ENCODE assay signal across 12 cellular contexts in the genomic region with DNA sequence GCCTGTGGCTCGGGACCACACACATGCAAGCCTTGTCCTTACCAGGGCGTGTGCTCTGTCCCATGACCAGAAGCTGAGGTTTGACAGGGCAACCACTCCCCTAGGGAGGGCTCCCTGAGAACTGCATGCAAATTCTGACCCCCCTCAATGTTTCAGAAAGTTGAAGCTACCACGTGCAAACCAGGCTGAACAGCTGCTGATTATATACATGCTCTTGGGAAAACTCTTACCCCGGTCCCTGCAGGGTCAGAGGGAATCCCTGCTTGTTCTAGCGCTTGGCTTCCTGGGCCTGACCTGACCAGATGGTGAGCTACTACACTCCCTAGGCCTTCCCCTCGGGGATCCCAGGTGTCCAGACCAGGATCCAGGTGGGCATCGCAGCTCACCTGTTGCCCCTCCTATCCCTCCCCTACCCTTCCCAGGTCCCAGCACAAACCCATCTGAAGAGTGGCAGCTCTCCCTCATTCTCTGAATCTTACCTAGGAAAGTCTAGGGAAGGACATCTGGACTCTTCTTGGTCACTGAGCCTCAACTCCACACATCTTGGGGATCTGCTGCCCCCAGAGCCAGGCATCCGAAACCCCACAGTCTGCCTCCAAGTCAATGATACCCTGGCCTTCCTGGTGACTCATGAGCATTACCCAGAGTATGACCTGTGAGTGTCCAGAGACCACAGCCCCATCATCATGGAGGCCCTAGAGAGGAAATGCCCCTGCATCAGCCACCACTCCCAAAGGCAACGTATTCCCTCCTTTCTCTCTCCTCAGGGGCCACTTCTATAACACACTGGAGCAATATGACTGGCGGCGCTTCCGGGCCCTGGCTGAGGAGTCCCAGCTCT.
DNase-seq lines count a peak whose midpoint lies in the region; ATAC-seq, FAIRE-seq and TF ChIP-seq lines count a peak whose summit lies in the region.
"Had no signal": no experiment of that assay in that cellular context is flagged by ENCODE, and none has a peak within 500 bp of the region (broad histone marks: within the 10 kb centered on the region; RNA-seq: fewer than 3 reads in every experiment).

No MANE protein-coding gene starts in this region.

- no peak overlapping the region for H3K27ac ChIP-seq in GM12878 (ENCODE audit: control insufficient read depth, insufficient read depth)
- H3K27ac ChIP-seq: epithelial cell of prostate, HL-60 had no signal

- TF ChIP-seq POLR2A in GM12878 (IDR thresholded peaks at IDR 0.05; ENCODE audit: low read depth, low read length) = no peak

- ATAC-seq in GM18499 (IDR thresholded peaks at IDR 0.05; ENCODE audit: insufficient read depth, unreplicated experiment) (peak; percentile 62), GM21381 (IDR thresholded peaks at IDR 0.05; ENCODE audit: unreplicated experiment) (peak; percentile 85), HG03103 (IDR thresholded peaks at IDR 0.05; ENCODE audit: low read depth, unreplicated experiment) (peak; percentile 68), GM12878 (peak; percentile 62), omental fat pad (ENCODE audit: low FRiP score) (no peak)
- ATAC-seq: stimulated activated naive CD8-positive, alpha-beta T cell treated with anti-CD3 and anti-CD28 coated beads, Interleukin-15, Interleukin-2, amounts not matched to agents 100 U/mL and 50 U/mL, for 24 hours had no signal

- POLR2A ChIA-PET in GM12878 (lab: Charles Lee) = interaction anchor here (0.6 to 1.1 kb wide), 2 partner anchors 30 to 100 kb away, joined by 3 to 4 read pairs; no protein-coding TSS in a partner anchor

- RAD21 ChIA-PET in GM12878 (lab: Charles Lee; ENCODE audit: unreplicated experiment) = interaction anchor here (0.8 to 1.7 kb wide), 3 partner anchors 12 to 167 kb away, joined by 3 to 7 read pairs (median 4); no protein-coding TSS in a partner anchor

- no peak for FAIRE-seq in GM12878 (lab: Jason Lieb, UNC)

- in situ Hi-C loops in GM12878 (cut with MboI) = no loop called here

- CTCF ChIA-PET in GM12878 (lab: Yijun Ruan, JAX) = interaction anchor here (0.7 to 1.5 kb wide), 10 partner anchors 9 to 656 kb away, joined by 3 to 8 read pairs (median 4); no protein-coding TSS in a partner anchor

- peaks cover 6% of the 10 kb centered on the region for H3K9me3 Mint-ChIP-seq in glutamatergic neuron (ENCODE audit: unreplicated experiment)

- H3K79me2 ChIP-seq in GM12878 (ENCODE audit: control insufficient read depth, insufficient read depth, low read length) = no peaks in the 10 kb centered on the region

- no peak for TF ChIP-seq RAD21 in GM12878 (IDR thresholded peaks at IDR 0.05; ENCODE audit: insufficient read depth, low read depth, low read length)

- TF ChIP-seq CTCF in GM12878 (IDR thresholded peaks at IDR 0.05 in 2 of 3, conservative IDR thresholded peaks at IDR 0.05 in 1 of 3; ENCODE audit: control insufficient read depth in 2 of 3, extremely low read depth in 1 of 3, insufficient read depth in 1 of 3, low read depth in 3 of 3, low read length in 3 of 3) = no peak
- no peak for TF ChIP-seq CTCF in omental fat pad (IDR thresholded peaks at IDR 0.05)
- TF ChIP-seq CTCF in glutamatergic neuron (IDR thresholded peaks at IDR 0.05; ENCODE audit: partially characterized antibody, unreplicated experiment) = no peak

- no peaks in the 10 kb centered on the region; the same call in 2 of the 3 replicates for H3K9me3 ChIP-seq in GM12878 (replicated peaks; ENCODE audit: control insufficient read depth, insufficient read depth, low read length)

- 22% methylated on average over 11 of the region's 12 CpGs for WGBS in GM12878 (ENCODE audit: insufficient coverage, insufficient replicate concordance, low lambda C conversion rate, missing lambda C conversion rate)

- no peak for DNase-seq in GM12878 (ENCODE audit: low read depth, low spot score)
- no peak for DNase-seq in omental fat pad (ENCODE audit: low spot score)
- no peak for DNase-seq in glutamatergic neuron
- no peak for DNase-seq in HUDEP-2 (lab: John Stamatoyannopoulos, UW; ENCODE audit: unreplicated experiment in 76 of 76)
- DNase-seq in DMS 273 (lab: John Stamatoyannopoulos, UW; ENCODE audit: unreplicated experiment) = no peak
- DNase-seq: NCI-H2227 treated with DMSO at 0.1 percent for 48 hours; stimulated activated naive CD8-positive, alpha-beta T cell treated with anti-CD3 and anti-CD28 coated beads, Interleukin-15, Interleukin-2, amounts not matched to agents 100 U/mL and 50 U/mL, for 24 hours had no signal

- no peak overlapping the region for H3K27ac Mint-ChIP-seq in glutamatergic neuron (ENCODE audit: unreplicated experiment)

- H3K27me3 ChIP-seq in GM12878 (replicated peaks in 1 of 2; ENCODE audit: control insufficient read depth in 2 of 2, insufficient read depth in 2 of 2, low read length in 1 of 2) = peaks cover 0 to 1% of the 10 kb centered on the region in 2 experiments; a peak in 2 of 4 replicates

- no peak overlapping the region for H3K4me3 ChIP-seq in GM12878

- H3K27me3 Mint-ChIP-seq in glutamatergic neuron (ENCODE audit: unreplicated experiment) = peaks cover 4% of the 10 kb centered on the region

- intact Hi-C loops in GM12878 (cut with micrococcal nuclease; ENCODE audit: unreplicated experiment) = loop anchor here (5.0 to 10.0 kb wide), 3 partner anchors 127 to 394 kb away; no protein-coding TSS in a partner anchor

- H4K20me1 ChIP-seq in GM12878 (ENCODE audit: control insufficient read depth, insufficient read depth) = no peaks in the 10 kb centered on the region

- peak overlapping the region; percentile 22; the same call in 1 of the 2 replicates for H3K4me2 ChIP-seq in GM12878 (ENCODE audit: control insufficient read depth, insufficient read depth)

- H3K36me3 Mint-ChIP-seq in glutamatergic neuron (ENCODE audit: unreplicated experiment) = no peaks in the 10 kb centered on the region

- H3K4me1 ChIP-seq in GM12878 (ENCODE audit: control insufficient read depth, insufficient read depth, low read length) = peaks cover 9% of the 10 kb centered on the region

- peaks cover 10% of the 10 kb centered on the region for H3K4me1 Mint-ChIP-seq in glutamatergic neuron (ENCODE audit: low read depth, unreplicated experiment)

- no peak overlapping the region for H2AFZ ChIP-seq in GM12878 (ENCODE audit: control insufficient read depth, low read depth, low read length)

- H3K9ac ChIP-seq in GM12878 (ENCODE audit: control insufficient read depth, insufficient read depth, low read length) = no peak overlapping the region; the same call in 1 of the 2 replicates

- SMC1A ChIA-PET in GM12878 (lab: Charles Lee; ENCODE audit: uncharacterized antibody, unreplicated experiment) = interaction anchor here (0.7 to 1.3 kb wide), 3 partner anchors 27 to 327 kb away, joined by 3 to 5 read pairs (median 4); no protein-coding TSS in a partner anchor

- no TSS peak for BruUV-seq in GM12878 (replicated peaks; lab: Mats Ljungman, UMichigan)

- H3K4me3 Mint-ChIP-seq in glutamatergic neuron (ENCODE audit: unreplicated experiment) = no peak overlapping the region

- TF ChIP-seq EP300 in GM12878 (IDR thresholded peaks at IDR 0.05; ENCODE audit: borderline replicate concordance in 1 of 2, control insufficient read depth in 1 of 2, low read depth in 2 of 2, low read length in 2 of 2) = no peak

- no peaks in the 10 kb centered on the region for H3K36me3 ChIP-seq in GM12878 (ENCODE audit: control insufficient read depth in 2 of 2, insufficient read depth in 2 of 2, low read length in 1 of 2)

TF ChIP-seq in GM12878, 131 proteins besides CTCF, POLR2A, EP300 and RAD21 (continues in another document):
- no peak for TF ChIP-seq KDM1A (IDR thresholded peaks at IDR 0.05; ENCODE audit: borderline replicate concordance)
- TF ChIP-seq, protein P1, sequence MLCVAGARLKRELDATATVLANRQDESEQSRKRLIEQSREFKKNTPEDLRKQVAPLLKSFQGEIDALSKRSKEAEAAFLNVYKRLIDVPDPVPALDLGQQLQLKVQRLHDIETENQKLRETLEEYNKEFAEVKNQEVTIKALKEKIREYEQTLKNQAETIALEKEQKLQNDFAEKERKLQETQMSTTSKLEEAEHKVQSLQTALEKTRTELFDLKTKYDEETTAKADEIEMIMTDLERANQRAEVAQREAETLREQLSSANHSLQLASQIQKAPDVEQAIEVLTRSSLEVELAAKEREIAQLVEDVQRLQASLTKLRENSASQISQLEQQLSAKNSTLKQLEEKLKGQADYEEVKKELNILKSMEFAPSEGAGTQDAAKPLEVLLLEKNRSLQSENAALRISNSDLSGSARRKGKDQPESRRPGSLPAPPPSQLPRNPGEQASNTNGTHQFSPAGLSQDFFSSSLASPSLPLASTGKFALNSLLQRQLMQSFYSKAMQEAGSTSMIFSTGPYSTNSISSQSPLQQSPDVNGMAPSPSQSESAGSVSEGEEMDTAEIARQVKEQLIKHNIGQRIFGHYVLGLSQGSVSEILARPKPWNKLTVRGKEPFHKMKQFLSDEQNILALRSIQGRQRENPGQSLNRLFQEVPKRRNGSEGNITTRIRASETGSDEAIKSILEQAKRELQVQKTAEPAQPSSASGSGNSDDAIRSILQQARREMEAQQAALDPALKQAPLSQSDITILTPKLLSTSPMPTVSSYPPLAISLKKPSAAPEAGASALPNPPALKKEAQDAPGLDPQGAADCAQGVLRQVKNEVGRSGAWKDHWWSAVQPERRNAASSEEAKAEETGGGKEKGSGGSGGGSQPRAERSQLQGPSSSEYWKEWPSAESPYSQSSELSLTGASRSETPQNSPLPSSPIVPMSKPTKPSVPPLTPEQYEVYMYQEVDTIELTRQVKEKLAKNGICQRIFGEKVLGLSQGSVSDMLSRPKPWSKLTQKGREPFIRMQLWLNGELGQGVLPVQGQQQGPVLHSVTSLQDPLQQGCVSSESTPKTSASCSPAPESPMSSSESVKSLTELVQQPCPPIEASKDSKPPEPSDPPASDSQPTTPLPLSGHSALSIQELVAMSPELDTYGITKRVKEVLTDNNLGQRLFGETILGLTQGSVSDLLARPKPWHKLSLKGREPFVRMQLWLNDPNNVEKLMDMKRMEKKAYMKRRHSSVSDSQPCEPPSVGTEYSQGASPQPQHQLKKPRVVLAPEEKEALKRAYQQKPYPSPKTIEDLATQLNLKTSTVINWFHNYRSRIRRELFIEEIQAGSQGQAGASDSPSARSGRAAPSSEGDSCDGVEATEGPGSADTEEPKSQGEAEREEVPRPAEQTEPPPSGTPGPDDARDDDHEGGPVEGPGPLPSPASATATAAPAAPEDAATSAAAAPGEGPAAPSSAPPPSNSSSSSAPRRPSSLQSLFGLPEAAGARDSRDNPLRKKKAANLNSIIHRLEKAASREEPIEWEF (IDR thresholded peaks at IDR 0.05; ENCODE audit: insufficient replicate concordance, low read depth, low read length) = no peak
